8 cellular contexts compared by ENCODE assay signal in the genomic region with DNA sequence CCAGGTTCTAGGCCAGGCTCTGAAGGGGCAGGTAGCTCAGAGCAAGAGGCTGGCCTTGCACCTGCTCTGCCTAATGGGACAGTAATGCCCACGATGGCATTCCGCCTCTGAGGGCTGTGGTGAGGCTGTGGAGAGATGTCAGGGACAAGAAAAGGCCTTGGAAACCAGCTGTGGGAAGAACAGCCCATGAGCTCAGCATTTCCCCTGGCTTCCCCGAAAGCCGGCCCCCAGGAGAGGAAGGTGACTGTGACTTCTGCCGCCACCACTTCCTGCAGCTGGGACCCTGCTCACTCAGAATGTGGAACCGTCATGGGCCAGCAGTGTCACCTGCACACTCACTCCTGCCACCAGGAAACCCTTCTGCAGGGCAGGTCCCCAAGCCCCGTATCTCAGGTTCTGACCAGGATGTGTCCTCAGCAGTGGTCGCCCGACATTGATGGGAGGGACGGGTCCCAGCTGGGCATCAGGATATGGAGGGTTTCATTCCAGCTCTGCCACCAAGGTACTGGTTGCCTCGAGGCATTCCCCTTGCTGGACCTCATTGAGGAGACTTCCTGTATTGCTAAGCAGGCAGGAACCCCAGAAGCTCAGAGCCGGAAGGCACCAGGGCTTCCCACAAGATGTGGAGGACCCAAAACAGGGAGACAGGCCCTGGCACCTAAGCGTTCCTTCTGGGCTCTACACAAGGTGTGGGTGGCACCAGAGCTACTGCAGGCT. TPM values are rescaled to one million over a fixed set of nuclear protein-coding genes. Genes with fewer than 3 reads are reported as not detected.
A peak's percentile ranks its signal among the peaks of the same experiment; 100 is the strongest.
DNase-seq lines count a peak whose midpoint lies in the region; ATAC-seq, FAIRE-seq and TF ChIP-seq lines count a peak whose summit lies in the region.

No MANE protein-coding gene starts in this region.

- no peak overlapping the region for H3K27ac ChIP-seq in CD4-positive, alpha-beta memory T cell (ENCODE audit: low read depth, low read length)
- peak overlapping the region; percentile 100 for H3K27ac ChIP-seq in GM12878 (ENCODE audit: control insufficient read depth, insufficient read depth)
- H3K27ac ChIP-seq in effector memory CD4-positive, alpha-beta T cell (ENCODE audit: insufficient read depth, low read length, poor library complexity, severe bottlenecking), result no peak overlapping the region

- no peaks in the 10 kb centered on the region for H3K9me3 ChIP-seq in CD4-positive, alpha-beta memory T cell (ENCODE audit: control insufficient read depth in 1 of 2, low read length in 2 of 2)
- H3K9me3 ChIP-seq in T-helper 17 cell (ENCODE audit: control insufficient read depth, low read length, poor library complexity, severe bottlenecking) (no peaks in the 10 kb centered on the region), GM12878 (replicated peaks; ENCODE audit: control insufficient read depth, insufficient read depth, low read length) (no peaks in the 10 kb centered on the region)
- no peaks in the 10 kb centered on the region for H3K9me3 ChIP-seq in effector memory CD4-positive, alpha-beta T cell (ENCODE audit: control insufficient read depth, low read length)

- peak overlapping the region in 6 of 7 donors; percentile 15 to 75 (median 39) for H3K27ac Mint-ChIP-seq in CD4-positive, alpha-beta memory T cell
- peak overlapping the region; percentile 71 for H3K27ac Mint-ChIP-seq in T-helper 17 cell

- H3K9me3 Mint-ChIP-seq in CD4-positive, alpha-beta memory T cell, result no peaks in the 10 kb centered on the region

- ATAC-seq in HG02588 (IDR thresholded peaks at IDR 0.05; ENCODE audit: unreplicated experiment), result peak; percentile 26
- ATAC-seq in T-helper 17 cell, result peak; percentile 78
- peak; percentile 52 for ATAC-seq in GM12878
- ATAC-seq in GM18858 (IDR thresholded peaks at IDR 0.05; ENCODE audit: unreplicated experiment), result no peak

- SMC1A ChIA-PET in GM12878 (lab: Charles Lee; ENCODE audit: uncharacterized antibody, unreplicated experiment), result interaction anchor here (0.8 to 12.5 kb wide), 14 partner anchors 8 to 385 kb away, joined by 3 to 336 read pairs (median 8); a partner anchor contains a TSS

- TF ChIP-seq RAD21 in GM12878 (IDR thresholded peaks at IDR 0.05; ENCODE audit: insufficient read depth, low read depth, low read length), result no peak

- POLR2A ChIA-PET in CD4-positive, alpha-beta memory T cell (lab: Charles Lee; ENCODE audit: partially characterized antibody), result interaction anchor here (1.0 to 1.9 kb wide), 5 partner anchors 21 to 57 kb away, joined by 3 to 6 read pairs (median 4); a partner anchor contains a TSS
- POLR2A ChIA-PET in GM12878 (lab: Charles Lee), result interaction anchor here (0.8 to 15.4 kb wide), 11 partner anchors 9 to 387 kb away, joined by 3 to 325 read pairs (median 6); a partner anchor contains a TSS

- H3K27me3 Mint-ChIP-seq in CD4-positive, alpha-beta memory T cell, result no peaks in the 10 kb centered on the region
- H3K27me3 Mint-ChIP-seq in T-helper 17 cell, result peaks cover 7% of the 10 kb centered on the region

- H2AFZ ChIP-seq in GM12878 (ENCODE audit: control insufficient read depth, low read depth, low read length), result no peak overlapping the region

- H3K27me3 ChIP-seq in CD4-positive, alpha-beta memory T cell (ENCODE audit: insufficient read depth, low read length), result no peaks in the 10 kb centered on the region
- H3K27me3 ChIP-seq in GM12878 (replicated peaks in 1 of 2; ENCODE audit: control insufficient read depth in 2 of 2, insufficient read depth in 2 of 2, low read length in 1 of 2), result no peaks in the 10 kb centered on the region
- no peaks in the 10 kb centered on the region for H3K27me3 ChIP-seq in effector memory CD4-positive, alpha-beta T cell (replicated peaks; ENCODE audit: control insufficient read depth, insufficient read depth, low read length, poor library complexity, severe bottlenecking)

- H3K36me3 ChIP-seq in CD4-positive, alpha-beta memory T cell (ENCODE audit: insufficient read depth, low read length), result no peaks in the 10 kb centered on the region
- no peaks in the 10 kb centered on the region; a peak in 1 of 4 replicates for H3K36me3 ChIP-seq in GM12878 (ENCODE audit: control insufficient read depth in 2 of 2, insufficient read depth in 2 of 2, low read length in 1 of 2)
- H3K36me3 ChIP-seq in effector memory CD4-positive, alpha-beta T cell (ENCODE audit: control insufficient read depth, insufficient read depth, low read length), result no peaks in the 10 kb centered on the region

- no peak overlapping the region for H3K4me3 ChIP-seq in CD4-positive, alpha-beta memory T cell (ENCODE audit: low read length in 2 of 2)
- H3K4me3 ChIP-seq in GM12878, result peak overlapping the region; percentile 64; the same call in 1 of the 2 replicates
- no peak overlapping the region for H3K4me3 ChIP-seq in effector memory CD4-positive, alpha-beta T cell (ENCODE audit: insufficient read depth, low read depth, low read length, poor library complexity, severe bottlenecking)

- no peaks in the 10 kb centered on the region for H3K36me3 Mint-ChIP-seq in CD4-positive, alpha-beta memory T cell
- no peaks in the 10 kb centered on the region for H3K36me3 Mint-ChIP-seq in T-helper 17 cell (ENCODE audit: low read depth)

- peaks cover 39% of the 10 kb centered on the region for H3K79me2 ChIP-seq in GM12878 (ENCODE audit: control insufficient read depth, insufficient read depth, low read length)

- H3K4me1 ChIP-seq in CD4-positive, alpha-beta memory T cell (ENCODE audit: insufficient read depth, low read length), result peaks cover 47% of the 10 kb centered on the region
- peaks cover 76% of the 10 kb centered on the region for H3K4me1 ChIP-seq in GM12878 (ENCODE audit: control insufficient read depth, insufficient read depth, low read length)
- peaks cover 20% of the 10 kb centered on the region for H3K4me1 ChIP-seq in effector memory CD4-positive, alpha-beta T cell (ENCODE audit: control insufficient read depth, insufficient read depth, low read length, poor library complexity, severe bottlenecking)

- peak; percentile 64 for FAIRE-seq in GM12878 (lab: Jason Lieb, UNC)

- in situ Hi-C loops in GM12878 (cut with MboI), result no loop called here

- peak overlapping the region; percentile 15 to 63 (median 49) for H3K4me3 Mint-ChIP-seq in CD4-positive, alpha-beta memory T cell
- peak overlapping the region; percentile 68 for H3K4me3 Mint-ChIP-seq in T-helper 17 cell

- H3K4me2 ChIP-seq in GM12878 (ENCODE audit: control insufficient read depth, insufficient read depth), result peak overlapping the region; percentile 100

- peaks cover 23 to 41% (median 37%) of the 10 kb centered on the region in 4 donors for H3K4me1 Mint-ChIP-seq in CD4-positive, alpha-beta memory T cell
- peaks cover 33% of the 10 kb centered on the region for H3K4me1 Mint-ChIP-seq in T-helper 17 cell

- CTCF ChIA-PET in CD4-positive, alpha-beta memory T cell (lab: Charles Lee; ENCODE audit: partially characterized antibody), result interaction anchor here (0.6 to 2.6 kb wide), 6 partner anchors 20 to 229 kb away, joined by 3 to 8 read pairs (median 4); no protein-coding TSS in a partner anchor
- CTCF ChIA-PET in GM12878 (lab: Yijun Ruan, JAX), result interaction anchor here (0.6 to 15.7 kb wide), 18 partner anchors 10 to 385 kb away, joined by 3 to 226 read pairs (median 4); a partner anchor contains a TSS

- peak in 1 of 2 experiments; percentile 35; a peak in 1 of 4 replicates for TF ChIP-seq EP300 in GM12878 (IDR thresholded peaks at IDR 0.05; ENCODE audit: borderline replicate concordance in 1 of 2, control insufficient read depth in 1 of 2, low read depth in 2 of 2, low read length in 2 of 2)

- RAD21 ChIA-PET in GM12878 (lab: Charles Lee; ENCODE audit: unreplicated experiment), result interaction anchor here (0.8 to 20.3 kb wide), 13 partner anchors 9 to 387 kb away, joined by 3 to 496 read pairs (median 7); a partner anchor contains a TSS

- no peaks in the 10 kb centered on the region for H4K20me1 ChIP-seq in GM12878 (ENCODE audit: control insufficient read depth, insufficient read depth)

- BruUV-seq in GM12878 (replicated peaks; lab: Mats Ljungman, UMichigan), result no TSS peak

- H3K9ac ChIP-seq in GM12878 (ENCODE audit: control insufficient read depth, insufficient read depth, low read length), result peak overlapping the region; percentile 85

- DNase-seq in CD4-positive, alpha-beta memory T cell, result peak; percentile 11 to 48 (median 30)
- DNase-seq in T-helper 17 cell, result no peak
- DNase-seq in GM12878 (ENCODE audit: low read depth, low spot score), result peak; percentile 82
- peak; percentile 48 for DNase-seq in stimulated activated CD8-positive, alpha-beta memory T cell treated with anti-CD3 and anti-CD28 coated beads, Interleukin-15, amount 100 ng/mL, for 1 hour (ENCODE audit: low read depth)
- DNase-seq in SW480 (ENCODE audit: low spot score), result no peak
- no peak for DNase-seq in effector memory CD4-positive, alpha-beta T cell

- no peak for TF ChIP-seq CTCF in GM12878 (IDR thresholded peaks at IDR 0.05 in 2 of 3, conservative IDR thresholded peaks at IDR 0.05 in 1 of 3; ENCODE audit: control insufficient read depth in 2 of 3, extremely low read depth in 1 of 3, insufficient read depth in 1 of 3, low read depth in 3 of 3, low read length in 3 of 3)

- intact Hi-C loops in CD4-positive, alpha-beta memory T cell (cut with micrococcal nuclease), result no loop called here
- intact Hi-C loops in GM12878 (cut with micrococcal nuclease; ENCODE audit: unreplicated experiment), result no loop called here

- TF ChIP-seq POLR2A in GM12878 (IDR thresholded peaks at IDR 0.05; ENCODE audit: low read depth, low read length), result no peak

- WGBS in GM12878 (ENCODE audit: insufficient coverage, insufficient replicate concordance, low lambda C conversion rate, missing lambda C conversion rate), result under 1% methylated on average over 12 of the region's 13 CpGs

RNA-seq across cellular contexts. Expression of a gene that starts 30.7 kb away (rescaled TPM):
- 1 to 10 TPM; 1.2 to 1.9 TPM for total RNA-seq in CD4-positive, alpha-beta memory T cell
- polyA plus RNA-seq in CD4-positive, alpha-beta memory T cell, result under 1 TPM in 1 of 2 donors, not detected in 1; 0.10 TPM
- total RNA-seq in T-helper 17 cell (1 to 10 TPM; 2.2 to 3.6 TPM), GM12878 (2014; rRNA removed) (56.3 and 58.3 TPM in 2 replicates), GM12878 (2014; rRNA removed; fragmentation: Illumina TruSeq; extraction: Trizol) (48.7 and 52.9 TPM in 2 replicates), GM12878 (2021) (112 and 114 TPM in 2 replicates)
- 137 and 160 TPM in 2 replicates for total RNA-seq in GM12878 (2013; cell fraction: nucleolus; rRNA removed)
- polyA plus RNA-seq in GM12878 (2011; ENCODE audit: low read depth), result 33.6 TPM
- polyA plus RNA-seq in GM12878 (2011; rRNA removed) (37.6 and 65.2 TPM in 2 replicates), GM12878 (2014; fragmentation: Illumina TruSeq; extraction: Trizol) (47.9 and 70.5 TPM in 2 replicates), GM12878 (2014; fragmentation: Nextera tagmentation; extraction: Ambion mirVana) (1 to 10 TPM in 1 of 2 experiments, under 1 TPM in 1; 0.08 to 1.1 TPM), GM12878 (2014; rRNA removed) (99.1 and 99.2 TPM in 2 replicates), GM12878 (2016; fragmentation: Nextera tagmentation; extraction: Ambion mirVana) (10 to 100 TPM; 13.3 to 15.6 TPM)
- polyA plus RNA-seq in GM12878 (2011; cell fraction: cytosol; rRNA removed), result 115 and 126 TPM in 2 replicates
- polyA plus RNA-seq in GM12878 (2011; cell fraction: nucleus; rRNA removed), result 208 and 229 TPM in 2 replicates
- 60.0 and 110 TPM in 2 replicates for polyA plus RNA-seq in GM12878 (2012)
- polyA minus RNA-seq in GM12878 (2011; rRNA and poly(A)+ RNA removed), result 75.6 and 130 TPM in 2 replicates
- polyA minus RNA-seq in GM12878 (2011; cell fraction: cytosol; rRNA and poly(A)+ RNA removed), result 48.1 and 52.4 TPM in 2 replicates
- 48.2 and 63.7 TPM in 2 replicates for polyA minus RNA-seq in GM12878 (2011; cell fraction: nucleus; rRNA and poly(A)+ RNA removed)

RNA-seq across cellular contexts. Expression of a gene that starts 35.6 kb away (rescaled TPM):
- total RNA-seq in CD4-positive, alpha-beta memory T cell, result not detected
- polyA plus RNA-seq in CD4-positive, alpha-beta memory T cell, result not detected
- total RNA-seq in T-helper 17 cell (not detected), GM12878 (2014; rRNA removed) (not detected in 2 replicates), GM12878 (2014; rRNA removed; fragmentation: Illumina TruSeq; extraction: Trizol) (not detected in 2 replicates), GM12878 (2021) (0.29 and 0.69 TPM in 2 replicates)
- 8.3 and 9.5 TPM in 2 replicates for total RNA-seq in GM12878 (2013; cell fraction: nucleolus; rRNA removed)
- 0.34 TPM for polyA plus RNA-seq in GM12878 (2011; ENCODE audit: low read depth)
- polyA plus RNA-seq in GM12878 (2011; rRNA removed) (1.1 and 1.2 TPM in 2 replicates), GM12878 (2014; fragmentation: Illumina TruSeq; extraction: Trizol) (0.19 TPM in 1 of 2 replicates, not detected in the other), GM12878 (2014; fragmentation: Nextera tagmentation; extraction: Ambion mirVana) (under 1 TPM; 0.11 to 0.23 TPM), GM12878 (2014; rRNA removed) (0.52 TPM in 1 of 2 replicates, not detected in the other), GM12878 (2016; fragmentation: Nextera tagmentation; extraction: Ambion mirVana) (not detected)
- polyA plus RNA-seq in GM12878 (2011; cell fraction: cytosol; rRNA removed), result 0.90 and 1.7 TPM in 2 replicates
- polyA plus RNA-seq in GM12878 (2011; cell fraction: nucleus; rRNA removed), result 1.4 and 3.2 TPM in 2 replicates
- polyA plus RNA-seq in GM12878 (2012), result 0.50 and 1.1 TPM in 2 replicates
- 0.80 and 2.3 TPM in 2 replicates for polyA minus RNA-seq in GM12878 (2011; rRNA and poly(A)+ RNA removed)
- not detected in 2 replicates for polyA minus RNA-seq in GM12878 (2011; cell fraction: cytosol; rRNA and poly(A)+ RNA removed)
- 1.4 and 1.5 TPM in 2 replicates for polyA minus RNA-seq in GM12878 (2011; cell fraction: nucleus; rRNA and poly(A)+ RNA removed)

RNA-seq across cellular contexts. Expression of a gene that starts 57.9 kb away (rescaled TPM):
- 10 to 100 TPM; 36.4 to 42.4 TPM for total RNA-seq in CD4-positive, alpha-beta memory T cell
- 10 to 100 TPM; 90.5 to 96.5 TPM for polyA plus RNA-seq in CD4-positive, alpha-beta memory T cell
- total RNA-seq in T-helper 17 cell (10 to 100 TPM; 28.0 to 28.2 TPM), GM12878 (2014; rRNA removed) (106 and 107 TPM in 2 replicates), GM12878 (2014; rRNA removed; fragmentation: Illumina TruSeq; extraction: Trizol) (44.3 and 46.6 TPM in 2 replicates), GM12878 (2021) (81.3 and 84.8 TPM in 2 replicates)
- total RNA-seq in GM12878 (2013; cell fraction: nucleolus; rRNA removed), result 22.7 and 26.2 TPM in 2 replicates
- 33.5 TPM for polyA plus RNA-seq in GM12878 (2011; ENCODE audit: low read depth)
- polyA plus RNA-seq in GM12878 (2011; rRNA removed) (72.6 and 89.7 TPM in 2 replicates), GM12878 (2014; fragmentation: Illumina TruSeq; extraction: Trizol) (61.3 and 90.5 TPM in 2 replicates), GM12878 (2014; fragmentation: Nextera tagmentation; extraction: Ambion mirVana) (10 to 100 TPM; 25.9 to 59.1 TPM), GM12878 (2014; rRNA removed) (117 and 135 TPM in 2 replicates), GM12878 (2016; fragmentation: Nextera tagmentation; extraction: Ambion mirVana) (100 to 1,000 TPM; 123 to 145 TPM)
- polyA plus RNA-seq in GM12878 (2011; cell fraction: cytosol; rRNA removed), result 138 and 156 TPM in 2 replicates
- polyA plus RNA-seq in GM12878 (2011; cell fraction: nucleus; rRNA removed), result 60.8 and 62.4 TPM in 2 replicates
- 57.3 and 69.1 TPM in 2 replicates for polyA plus RNA-seq in GM12878 (2012)
- polyA minus RNA-seq in GM12878 (2011; rRNA and poly(A)+ RNA removed), result 79.1 and 122 TPM in 2 replicates
- 32.5 and 36.5 TPM in 2 replicates for polyA minus RNA-seq in GM12878 (2011; cell fraction: cytosol; rRNA and poly(A)+ RNA removed)
- 17.3 and 22.1 TPM in 2 replicates for polyA minus RNA-seq in GM12878 (2011; cell fraction: nucleus; rRNA and poly(A)+ RNA removed)

Comparison
In these comparisons a context has a peak if more than half of its experiments do, and no peak if none do; other contexts are left out.
1. DNase-seq: peak in CD4-positive, alpha-beta memory T cell (5 of 5), GM12878 (single experiment) and stimulated activated CD8-positive, alpha-beta memory T cell treated with anti-CD3 and anti-CD28 coated beads, Interleukin-15, amount 100 ng/mL, for 1 hour (single experiment); none in T-helper 17 cell (0 of 3), SW480 (single experiment) and effector memory CD4-positive, alpha-beta T cell (0 of 3).
2. RNA of a gene that starts 30.7 kb away (total RNA-seq): 48.7 to 160 TPM in GM12878; 2.2 to 3.6 TPM in T-helper 17 cell and 1.2 to 1.9 TPM in CD4-positive, alpha-beta memory T cell; every median in the first group is over 10 times any median in the second.